17 cellular contexts compared by ENCODE assay signal in the genomic region with DNA sequence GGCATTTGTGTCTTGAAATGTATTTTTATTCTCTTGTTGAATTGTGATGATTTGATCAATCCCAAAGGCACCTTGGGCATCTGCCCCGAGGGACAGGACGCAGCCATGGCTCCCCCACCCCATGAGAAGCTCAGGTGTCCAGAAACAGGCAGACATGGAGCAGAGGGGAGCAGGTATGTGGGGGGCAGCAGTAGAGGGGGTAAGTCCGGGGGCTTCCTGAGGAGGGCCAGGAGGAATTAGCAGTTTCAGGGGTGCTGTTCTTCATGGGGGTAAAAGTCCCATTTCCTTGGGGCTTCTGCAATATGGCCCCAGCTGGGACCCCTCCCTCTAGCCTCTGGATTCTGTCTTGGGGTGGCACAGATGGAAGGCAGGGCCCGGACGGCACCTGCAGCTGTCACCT.
A peak's percentile ranks its signal among the peaks of the same experiment; 100 is the strongest.
DNase-seq lines count a peak whose midpoint lies in the region; ATAC-seq, FAIRE-seq and TF ChIP-seq lines count a peak whose summit lies in the region.
"Had no signal": no experiment of that assay in that cellular context is flagged by ENCODE, and none has a peak within 500 bp of the region (broad histone marks: within the 10 kb centered on the region; RNA-seq: fewer than 3 reads in every experiment).

No MANE protein-coding gene starts in this region.

- H3K36me3 ChIP-seq in K562 (ENCODE audit: control insufficient read depth, insufficient read depth, low read length): no peaks in the 10 kb centered on the region
- H3K36me3 ChIP-seq in osteoblast (ENCODE audit: insufficient read depth, low read length): no peaks in the 10 kb centered on the region
- H3K36me3 ChIP-seq: BLaER1 treated with 17β-estradiol and CSF1 and Interleukin-3, amounts not matched to agents 10 nM and 100 nM had no signal

- TF ChIP-seq CTCF in natural killer cell (IDR thresholded peaks at IDR 0.05) (no peak), K562 (IDR thresholded peaks at IDR 0.05 in 2 of 3, conservative IDR thresholded peaks at IDR 0.05 in 1 of 3; ENCODE audit: insufficient read depth in 2 of 3, low read depth in 1 of 3, low read length in 3 of 3) (no peak), osteoblast (IDR thresholded peaks at IDR 0.05; ENCODE audit: extremely low read depth, low read depth, low read length) (no peak)

- no peak overlapping the region for H3K9ac ChIP-seq in K562 (ENCODE audit: insufficient read depth in 1 of 2, low read depth in 2 of 2, low read length in 2 of 2)
- H3K9ac ChIP-seq: BLaER1 treated with 17β-estradiol and CSF1 and Interleukin-3, amounts not matched to agents 10 nM and 100 nM; GM23248 had no signal

- CTCF ChIA-PET in K562 (lab: Yijun Ruan, JAX; ENCODE audit: low intra/inter-chr PET ratio): no interaction called here

- peak; percentile 6 to 43 for ATAC-seq in natural killer cell treated with Interleukin-12 subunit alpha and Interleukin-12 subunit beta and Interleukin-15 and Interleukin-18, amount 100 ng/mL, for 72 hours
- ATAC-seq in natural killer cell (no peak), K562 (no peak), GM19452 (IDR thresholded peaks at IDR 0.05; ENCODE audit: unreplicated experiment) (no peak), HG03159 (IDR thresholded peaks at IDR 0.05; ENCODE audit: unreplicated experiment) (no peak)

- TF ChIP-seq EP300 in K562 (IDR thresholded peaks at IDR 0.05; ENCODE audit: low read length): no peak

- FAIRE-seq in K562 (lab: Jason Lieb, UNC): no peak
- FAIRE-seq: GM19239, H54, HepG2 had no signal

- H3K9me3 ChIP-seq in K562 (replicated peaks; ENCODE audit: control insufficient read depth, insufficient read depth, low read depth, low read length): no peaks in the 10 kb centered on the region
- no peaks in the 10 kb centered on the region for H3K9me3 ChIP-seq in osteoblast (ENCODE audit: low read depth, low read length)

- no peaks in the 10 kb centered on the region for H3K4me1 Mint-ChIP-seq in natural killer cell treated with Interleukin-12 subunit alpha and Interleukin-12 subunit beta and Interleukin-15 and Interleukin-18, amount 100 ng/mL, for 72 hours (ENCODE audit: low read depth in 2 of 2)
- peaks cover 0 to 6% of the 10 kb centered on the region in 2 donors for H3K4me1 Mint-ChIP-seq in natural killer cell
- H3K4me1 Mint-ChIP-seq: B cell, IgD-negative memory B cell had no signal

- TF ChIP-seq RAD21 in K562 (CRISPR knock-in tag; conservative IDR thresholded peaks at IDR 0.05 in 1 of 2, IDR thresholded peaks at IDR 0.05 in 1 of 2): no peak

- H3K27ac ChIP-seq in K562 (ENCODE audit: extremely low read depth, low read depth, low read length): no peak overlapping the region
- no peak overlapping the region for H3K27ac ChIP-seq in osteoblast (ENCODE audit: low read depth, low read length)
- H3K27ac ChIP-seq: BLaER1 treated with 17β-estradiol and CSF1 and Interleukin-3, amounts not matched to agents 10 nM and 100 nM; GM23248 had no signal

- no peaks in the 10 kb centered on the region for H3K9me3 Mint-ChIP-seq in natural killer cell treated with Interleukin-12 subunit alpha and Interleukin-12 subunit beta and Interleukin-15 and Interleukin-18, amount 100 ng/mL, for 72 hours
- H3K9me3 Mint-ChIP-seq in natural killer cell: peaks cover 2 to 3% of the 10 kb centered on the region in 2 donors

- in situ Hi-C loops in K562 (cut with MboI): no loop called here

- no peaks in the 10 kb centered on the region for H3K9me1 ChIP-seq in K562 (ENCODE audit: control insufficient read depth, insufficient read depth, low read length)

- no peak overlapping the region for H3K4me2 ChIP-seq in K562 (ENCODE audit: insufficient read depth, low read length)
- no peak overlapping the region for H3K4me2 ChIP-seq in osteoblast (ENCODE audit: insufficient read depth, low read length)
- H3K4me2 ChIP-seq: BLaER1 treated with 17β-estradiol and CSF1 and Interleukin-3, amounts not matched to agents 10 nM and 100 nM had no signal

- H3K4me1 ChIP-seq in K562 (replicated peaks in 1 of 2; ENCODE audit: control insufficient read depth in 2 of 2, insufficient read depth in 2 of 2, low read length in 2 of 2) (no peaks in the 10 kb centered on the region; a peak in 1 of 5 replicates), osteoblast (ENCODE audit: insufficient read depth, low read length) (no peaks in the 10 kb centered on the region)
- H3K4me1 ChIP-seq: BLaER1 treated with 17β-estradiol and CSF1 and Interleukin-3, amounts not matched to agents 10 nM and 100 nM had no signal

- WGBS in K562 (ENCODE audit: insufficient coverage, low coverage, missing lambda C conversion rate): 0% methylated on average over 5 of the region's 5 CpGs

- intact Hi-C loops in natural killer cell (cut with micrococcal nuclease) (no loop called here), K562 (cut with micrococcal nuclease) (no loop called here)

- POLR2A ChIA-PET in K562 (lab: Yijun Ruan, JAX): no interaction called here

- H3K79me2 ChIP-seq in K562 (ENCODE audit: control insufficient read depth, insufficient read depth, low read length): no peaks in the 10 kb centered on the region
- no peaks in the 10 kb centered on the region for H3K79me2 ChIP-seq in osteoblast (ENCODE audit: insufficient read depth, low read length)

- no peak for DNase-seq in natural killer cell treated with Interleukin-12 subunit alpha and Interleukin-12 subunit beta and Interleukin-15 and Interleukin-18, amount 100 ng/mL, for 72 hours (ENCODE audit: low spot score)
- no peak for DNase-seq in natural killer cell
- peak in 3 of 4 experiments; percentile 1 to 2 (median 2) for DNase-seq in K562 (ENCODE audit: extremely low read depth in 1 of 4, low spot score in 3 of 4)
- peak; percentile 5 for DNase-seq in osteoblast (ENCODE audit: insufficient read length, low spot score, missing footprints)
- DNase-seq: DMS153, DMS79, GDM1, GM23248, KG1 had no signal

- H2AFZ ChIP-seq in K562 (ENCODE audit: low read depth, low read length) (no peak overlapping the region), osteoblast (ENCODE audit: low read length) (no peak overlapping the region)
- H2AFZ ChIP-seq: GM23248 had no signal

- H4K20me1 ChIP-seq in K562 (replicated peaks; ENCODE audit: control insufficient read depth, insufficient read depth, low read length) (no peaks in the 10 kb centered on the region), osteoblast (ENCODE audit: insufficient read depth, low read length) (no peaks in the 10 kb centered on the region)
- H4K20me1 ChIP-seq: BLaER1 treated with 17β-estradiol and CSF1 and Interleukin-3, amounts not matched to agents 10 nM and 100 nM had no signal

- no peaks in the 10 kb centered on the region for H3K36me3 Mint-ChIP-seq in natural killer cell treated with Interleukin-12 subunit alpha and Interleukin-12 subunit beta and Interleukin-15 and Interleukin-18, amount 100 ng/mL, for 72 hours
- H3K36me3 Mint-ChIP-seq in natural killer cell: no peaks in the 10 kb centered on the region
- H3K36me3 Mint-ChIP-seq: IgD-negative memory B cell had no signal

- H3K4me3 ChIP-seq in K562 (no peak overlapping the region), osteoblast (ENCODE audit: insufficient read depth, low read length) (no peak overlapping the region)
- H3K4me3 ChIP-seq: BLaER1 treated with 17β-estradiol and CSF1 and Interleukin-3, amounts not matched to agents 10 nM and 100 nM; GM23248 had no signal

- peaks cover 12% of the 10 kb centered on the region in 2 donors for H3K27me3 Mint-ChIP-seq in natural killer cell treated with Interleukin-12 subunit alpha and Interleukin-12 subunit beta and Interleukin-15 and Interleukin-18, amount 100 ng/mL, for 72 hours
- H3K27me3 Mint-ChIP-seq in natural killer cell (ENCODE audit: low read depth in 2 of 2): peaks cover 0 to 3% of the 10 kb centered on the region in 2 donors

- TF ChIP-seq POLR2A in K562 (conservative IDR thresholded peaks at IDR 0.05): no peak

- H3K27me3 ChIP-seq in K562 (ENCODE audit: control insufficient read depth in 2 of 2, insufficient read depth in 2 of 2, low read length in 2 of 2) (peaks cover 0 to under 1% of the 10 kb centered on the region in 2 experiments; a peak in 1 of 5 replicates), osteoblast (ENCODE audit: insufficient read depth, low read length) (no peaks in the 10 kb centered on the region)
- H3K27me3 ChIP-seq: BLaER1 treated with 17β-estradiol and CSF1 and Interleukin-3, amounts not matched to agents 10 nM and 100 nM had no signal

- no peak overlapping the region for H3K4me3 Mint-ChIP-seq in natural killer cell treated with Interleukin-12 subunit alpha and Interleukin-12 subunit beta and Interleukin-15 and Interleukin-18, amount 100 ng/mL, for 72 hours
- H3K4me3 Mint-ChIP-seq in natural killer cell: no peak overlapping the region
- H3K4me3 Mint-ChIP-seq: B cell, IgD-negative memory B cell had no signal

- H3K27ac Mint-ChIP-seq in natural killer cell treated with Interleukin-12 subunit alpha and Interleukin-12 subunit beta and Interleukin-15 and Interleukin-18, amount 100 ng/mL, for 72 hours: no peak overlapping the region
- H3K27ac Mint-ChIP-seq in natural killer cell: no peak overlapping the region
- H3K27ac Mint-ChIP-seq: B cell, IgD-negative memory B cell had no signal

- BruUV-seq in K562 (replicated peaks; lab: Mats Ljungman, UMichigan): no TSS peak

TF ChIP-seq in K562, 482 proteins besides CTCF, POLR2A, EP300 and RAD21:
- TF ChIP-seq RCOR1 (IDR thresholded peaks at IDR 0.05; ENCODE audit: borderline replicate concordance in 1 of 2, low read depth in 2 of 2, low read length in 2 of 2): no peak
- no peak for TF ChIP-seq ZZZ3 (IDR thresholded peaks at IDR 0.05)
- no peak for TF ChIP-seq ZNF134 (CRISPR knock-in tag; conservative IDR thresholded peaks at IDR 0.05)
- no peak for TF ChIP-seq ZNF764 (CRISPR knock-in tag; IDR thresholded peaks at IDR 0.05; ENCODE audit: low read depth)
- TF ChIP-seq XRCC4 (IDR thresholded peaks at IDR 0.05; ENCODE audit: extremely low read depth, insufficient read depth, insufficient read length): no peak
- TF ChIP-seq, protein P1, sequence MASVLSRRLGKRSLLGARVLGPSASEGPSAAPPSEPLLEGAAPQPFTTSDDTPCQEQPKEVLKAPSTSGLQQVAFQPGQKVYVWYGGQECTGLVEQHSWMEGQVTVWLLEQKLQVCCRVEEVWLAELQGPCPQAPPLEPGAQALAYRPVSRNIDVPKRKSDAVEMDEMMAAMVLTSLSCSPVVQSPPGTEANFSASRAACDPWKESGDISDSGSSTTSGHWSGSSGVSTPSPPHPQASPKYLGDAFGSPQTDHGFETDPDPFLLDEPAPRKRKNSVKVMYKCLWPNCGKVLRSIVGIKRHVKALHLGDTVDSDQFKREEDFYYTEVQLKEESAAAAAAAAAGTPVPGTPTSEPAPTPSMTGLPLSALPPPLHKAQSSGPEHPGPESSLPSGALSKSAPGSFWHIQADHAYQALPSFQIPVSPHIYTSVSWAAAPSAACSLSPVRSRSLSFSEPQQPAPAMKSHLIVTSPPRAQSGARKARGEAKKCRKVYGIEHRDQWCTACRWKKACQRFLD (CRISPR knock-in tag; IDR thresholded peaks at IDR 0.05): no peak
- no peak for TF ChIP-seq PCBP1 (IDR thresholded peaks at IDR 0.05; ENCODE audit: low read depth, low read length, poor library complexity, severe bottlenecking)
- no peak for TF ChIP-seq ZNF23 (CRISPR knock-in tag; IDR thresholded peaks at IDR 0.05)
- TF ChIP-seq ARNT (IDR thresholded peaks at IDR 0.05): no peak

Comparison
In these comparisons a context has a peak if more than half of its experiments do, and no peak if none do; other contexts are left out.
1. ATAC-seq: peak in natural killer cell treated with Interleukin-12 subunit alpha and Interleukin-12 subunit beta and Interleukin-15 and Interleukin-18, amount 100 ng/mL, for 72 hours (2 of 2); none in natural killer cell (0 of 3), K562 (single experiment), GM19452 (single experiment) and HG03159 (single experiment).
2. DNase-seq: peak in K562 (3 of 4) and osteoblast (single experiment); none in natural killer cell treated with Interleukin-12 subunit alpha and Interleukin-12 subunit beta and Interleukin-15 and Interleukin-18, amount 100 ng/mL, for 72 hours (single experiment) and natural killer cell (single experiment).